Comparison of ENCODE assay signal across 9 cellular contexts in the genomic region with DNA sequence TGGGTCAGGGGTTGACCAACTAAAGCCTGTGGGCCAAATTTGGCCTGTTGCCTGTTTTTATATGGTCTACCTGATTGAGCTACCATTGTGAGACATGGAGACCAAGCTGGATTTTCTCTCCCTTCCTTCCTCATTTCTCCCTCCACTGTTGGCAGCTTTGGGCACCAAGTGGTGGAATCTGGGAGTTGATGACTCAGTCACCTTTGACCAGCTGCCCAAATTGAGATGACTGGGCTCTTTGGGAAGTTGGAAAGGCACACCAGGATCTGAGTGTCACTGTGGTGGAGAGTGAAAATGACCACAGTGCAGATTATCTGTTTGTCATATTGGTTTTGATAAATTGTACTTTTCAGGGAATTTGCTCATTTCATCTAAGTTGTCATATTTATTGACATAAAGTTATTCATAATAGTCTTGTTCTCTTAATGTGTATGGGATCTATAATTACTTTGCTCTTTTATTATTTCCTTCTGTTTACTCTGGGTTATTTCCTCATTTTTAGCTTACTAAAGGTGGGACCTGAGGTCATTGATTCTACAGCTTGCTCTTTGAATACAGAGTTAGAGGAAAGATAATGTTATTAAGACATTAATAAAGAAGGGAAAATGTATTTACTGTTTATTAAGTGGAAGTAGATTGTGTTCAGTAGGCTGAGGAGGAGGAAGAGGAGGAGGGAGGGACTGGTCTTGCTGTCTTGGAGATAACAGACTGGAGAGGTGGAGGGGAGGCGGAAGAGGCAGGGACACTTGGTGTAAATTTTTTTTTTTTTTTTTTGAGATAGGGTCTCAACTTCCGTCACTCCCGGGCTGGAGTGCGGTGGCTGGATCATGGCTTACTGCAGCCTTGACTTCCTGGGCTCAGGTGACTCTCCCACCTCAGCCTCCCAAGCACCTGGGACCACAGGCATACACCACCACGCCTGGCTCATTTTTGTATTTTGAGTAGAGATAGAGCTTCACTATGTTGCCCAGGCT. TPM values are rescaled to one million over a fixed set of nuclear protein-coding genes. Genes with fewer than 3 reads are reported as not detected.
DNase-seq lines count a peak whose midpoint lies in the region; ATAC-seq and TF ChIP-seq lines count a peak whose summit lies in the region.
"Had no signal": no experiment of that assay in that cellular context is flagged by ENCODE, and none has a peak within 500 bp of the region (broad histone marks: within the 10 kb centered on the region; RNA-seq: fewer than 3 reads in every experiment).

No MANE protein-coding gene starts in this region.

- CTCF ChIA-PET in activated CD4-positive, alpha-beta T cell treated with anti-CD3 and anti-CD28 coated beads, Interleukin-2, amount 10 ng/mL, durations not matched to agents 7 days and 5 days (lab: Charles Lee) = interaction anchor here (0.8 to 1.0 kb wide), 2 partner anchors 19 to 28 kb away, joined by 3 read pairs; no protein-coding TSS in a partner anchor

- no peak overlapping the region for H3K27ac Mint-ChIP-seq in activated CD4-positive, alpha-beta T cell treated with anti-CD3 and anti-CD28 coated beads, Interleukin-2, amount 10 ng/mL, durations not matched to agents 7 days and 5 days

- H3K9me3 ChIP-seq in gastrocnemius medialis = no peaks in the 10 kb centered on the region

- DNase-seq in GM04504 (ENCODE audit: low read depth) (peak; percentile 46), SK-MEL-5 (ENCODE audit: low read depth, low spot score) (peak; percentile 32), fibroblast of peridontal ligament (ENCODE audit: extremely low read depth) (peak; percentile 75), gastrocnemius medialis (peak; percentile 43 to 74), GOT3 (lab: John Stamatoyannopoulos, UW) (no peak), NCI-H82 treated with DMSO at 0.1 percent for 48 hours (lab: John Stamatoyannopoulos, UW; ENCODE audit: unreplicated experiment) (no peak)
- DNase-seq in activated CD4-positive, alpha-beta T cell treated with anti-CD3 and anti-CD28 coated beads, Interleukin-2, amount 10 ng/mL, durations not matched to agents 7 days and 5 days = no peak
- DNase-seq in stimulated activated CD4-positive, alpha-beta T cell treated with anti-CD3 and anti-CD28 coated beads, Interleukin-4, amount 100 ng/mL, for 24 hours = no peak

- no peaks in the 10 kb centered on the region for H3K9me3 Mint-ChIP-seq in activated CD4-positive, alpha-beta T cell treated with anti-CD3 and anti-CD28 coated beads, Interleukin-2, amount 10 ng/mL, durations not matched to agents 7 days and 5 days
- H3K9me3 Mint-ChIP-seq: nephron had no signal

- H3K36me3 ChIP-seq in gastrocnemius medialis = no peaks in the 10 kb centered on the region

- TF ChIP-seq POLR2A in gastrocnemius medialis (IDR thresholded peaks at IDR 0.05) = no peak

- ATAC-seq in gastrocnemius medialis = peak; percentile 91 to 99

- peaks cover 34% of the 10 kb centered on the region for H3K4me1 Mint-ChIP-seq in activated CD4-positive, alpha-beta T cell treated with anti-CD3 and anti-CD28 coated beads, Interleukin-2, amount 10 ng/mL, durations not matched to agents 7 days and 5 days

- POLR2A ChIA-PET in activated CD4-positive, alpha-beta T cell treated with anti-CD3 and anti-CD28 coated beads, Interleukin-2, amount 10 ng/mL, durations not matched to agents 7 days and 5 days (lab: Charles Lee) = no interaction called here

- H3K4me3 Mint-ChIP-seq in activated CD4-positive, alpha-beta T cell treated with anti-CD3 and anti-CD28 coated beads, Interleukin-2, amount 10 ng/mL, durations not matched to agents 7 days and 5 days = no peak overlapping the region
- H3K4me3 Mint-ChIP-seq: nephron had no signal

- H3K4me1 ChIP-seq in gastrocnemius medialis = peaks cover 41 to 53% of the 10 kb centered on the region in 2 donors

- intact Hi-C loops in gastrocnemius medialis (cut with DNase I; ENCODE audit: low total_unique reads) = no loop called here

- no peak for TF ChIP-seq CTCF in gastrocnemius medialis (IDR thresholded peaks at IDR 0.05 in 4 of 5, conservative IDR thresholded peaks at IDR 0.05 in 1 of 5)

- H3K4me3 ChIP-seq in gastrocnemius medialis = no peak overlapping the region

- H3K27me3 ChIP-seq in gastrocnemius medialis = no peaks in the 10 kb centered on the region

- H3K27me3 Mint-ChIP-seq in activated CD4-positive, alpha-beta T cell treated with anti-CD3 and anti-CD28 coated beads, Interleukin-2, amount 10 ng/mL, durations not matched to agents 7 days and 5 days = no peaks in the 10 kb centered on the region

- H3K36me3 Mint-ChIP-seq in activated CD4-positive, alpha-beta T cell treated with anti-CD3 and anti-CD28 coated beads, Interleukin-2, amount 10 ng/mL, durations not matched to agents 7 days and 5 days (ENCODE audit: low read depth) = peaks cover 12% of the 10 kb centered on the region

- peak overlapping the region; percentile 53 to 82 (median 66) for H3K27ac ChIP-seq in gastrocnemius medialis

- in situ Hi-C loops in SK-MEL-5 (cut with HindIII; ENCODE audit: low pct_unique_long_range_greater_than_20kb, low sequenced_read_pairs) = no loop called here
- in situ Hi-C loops in gastrocnemius medialis (cut with MboI; ENCODE audit: low sequenced_read_pairs in 4 of 4) = no loop called here

RNA-seq across cellular contexts. Expression of gene AGFG1, which starts 31.8 kb away (rescaled TPM):
- 113 and 134 TPM in 2 replicates for total RNA-seq in SK-MEL-5 (2014; rRNA removed; shearing (Covaris generic))
- 80.8 and 94.8 TPM in 2 replicates for polyA plus RNA-seq in SK-MEL-5 (2015; cell fraction: cytosol; rRNA removed)
- polyA plus RNA-seq in SK-MEL-5 (2015; cell fraction: nucleus; rRNA removed) = 65.6 and 82.8 TPM in 2 replicates
- total RNA-seq in gastrocnemius medialis = 10 to 100 TPM; 55.1 to 75.6 (median 61.5) TPM
- total RNA-seq in activated CD4-positive, alpha-beta T cell treated with anti-CD3 and anti-CD28 coated beads, Interleukin-2, amount 10 ng/mL, durations not matched to agents 7 days and 5 days = 10 to 100 TPM; 59.9 to 80.1 TPM

Comparison
In these comparisons a context has a peak if more than half of its experiments do, and no peak if none do; other contexts are left out.
1. DNase-seq: peak in GM04504 (single experiment), SK-MEL-5 (single experiment), fibroblast of peridontal ligament (single experiment) and gastrocnemius medialis (2 of 2); none in activated CD4-positive, alpha-beta T cell treated with anti-CD3 and anti-CD28 coated beads, Interleukin-2, amount 10 ng/mL, durations not matched to agents 7 days and 5 days (single experiment), GOT3 (single experiment), NCI-H82 treated with DMSO at 0.1 percent for 48 hours (single experiment) and stimulated activated CD4-positive, alpha-beta T cell treated with anti-CD3 and anti-CD28 coated beads, Interleukin-4, amount 100 ng/mL, for 24 hours (single experiment).